ENCODE assay signal across 15 cellular contexts in the genomic region with DNA sequence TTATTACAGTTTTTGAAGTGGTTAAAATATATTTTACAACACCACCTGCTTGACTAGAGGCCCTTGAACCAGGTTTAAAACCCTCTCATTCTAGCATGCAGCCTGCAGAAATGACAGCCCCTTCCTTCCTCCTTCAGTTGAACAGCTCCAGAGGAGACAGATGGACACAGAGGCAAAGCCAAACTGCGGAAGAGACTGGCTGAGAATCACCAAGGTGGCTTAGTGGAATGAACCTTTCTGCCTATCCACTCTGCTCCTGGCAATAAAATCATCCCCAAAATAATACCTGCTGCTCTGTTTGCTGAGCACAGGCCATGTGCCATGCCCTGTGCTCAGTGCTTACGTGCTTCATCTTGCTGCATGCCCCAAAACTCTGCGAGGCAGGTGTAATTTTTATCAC. TPM values are rescaled to one million over a fixed set of nuclear protein-coding genes. Genes with fewer than 3 reads are reported as not detected.
"Had no signal": no experiment of that assay in that cellular context is flagged by ENCODE, and none has a peak within 500 bp of the region (broad histone marks: within the 10 kb centered on the region; RNA-seq: fewer than 3 reads in every experiment).

No MANE protein-coding gene starts in this region.

- DNase-seq: effector CD8-positive, alpha-beta T cell; heart left ventricle; hypothalamus; kidney glomerular epithelial cell; mammary epithelial cell; mucosa of descending colon; naive thymus-derived CD8-positive, alpha-beta T cell; posterior cingulate gyrus; spleen; stimulated activated CD4-positive, alpha-beta T cell treated with anti-CD3 and anti-CD28 coated beads, Interleukin-15, amount 100 ng/mL, for 24 hours; stimulated activated CD4-positive, alpha-beta T cell treated with anti-CD3 and anti-CD28 coated beads, Interleukin-1b, Interleukin-23, amount 100 ng/mL, for 48 hours; stimulated activated CD4-positive, alpha-beta T cell treated with anti-CD3 and anti-CD28 coated beads, Interleukin-4, amount 100 ng/mL, for 24 hours; upper lobe of right lung had no signal

RNA-seq across cellular contexts. Expression of gene PLPP4, which starts 23.9 kb away (rescaled TPM):
- total RNA-seq: esophagus mucosa; naive thymus-derived CD8-positive, alpha-beta T cell; spleen; tibial nerve had no signal
